In genomic region chr3:19765954-19766353, GRCh38 we compare ENCODE assay signal across 22 cellular contexts.
A peak's percentile ranks its signal among the peaks of the same experiment; 100 is the strongest.
DNase-seq lines count a peak whose midpoint lies in the region; ATAC-seq and TF ChIP-seq lines count a peak whose summit lies in the region.
"Had no signal": no experiment of that assay in that cellular context is flagged by ENCODE, and none has a peak within 500 bp of the region (broad histone marks: within the 10 kb centered on the region; RNA-seq: fewer than 3 reads in every experiment).

No MANE protein-coding gene starts in this region.

- H3K4me3 ChIP-seq in GM12865 (ENCODE audit: low read depth, low read length) (no peak overlapping the region), GM23338 (no peak overlapping the region), hepatocyte (no peak overlapping the region), tibial nerve (no peak overlapping the region)
- no peak overlapping the region for H3K4me3 ChIP-seq in effector memory CD4-positive, alpha-beta T cell (ENCODE audit: insufficient read depth, low read depth, low read length, poor library complexity, severe bottlenecking)
- H3K4me3 ChIP-seq: BLaER1 had no signal

- no peaks in the 10 kb centered on the region for H3K27me3 ChIP-seq in GM23338 (ENCODE audit: insufficient read depth)
- no peaks in the 10 kb centered on the region for H3K27me3 ChIP-seq in hepatocyte
- H3K27me3 ChIP-seq in effector memory CD4-positive, alpha-beta T cell (replicated peaks; ENCODE audit: control insufficient read depth, insufficient read depth, low read length, poor library complexity, severe bottlenecking) = no peaks in the 10 kb centered on the region
- H3K27me3 ChIP-seq in tibial nerve = no peaks in the 10 kb centered on the region
- H3K27me3 ChIP-seq: BE2C, BLaER1 had no signal

- H3K4me2 ChIP-seq in GM23338 (no peak overlapping the region), hepatocyte (peak overlapping the region; percentile 41)
- H3K4me2 ChIP-seq: BLaER1 had no signal

- no peaks in the 10 kb centered on the region for H3K9me3 Mint-ChIP-seq in GM23338
- H3K9me3 Mint-ChIP-seq: CD4-positive, alpha-beta memory T cell; CD8-positive, alpha-beta memory T cell had no signal

- H3K27ac ChIP-seq in GM23338 (ENCODE audit: low read depth) (no peak overlapping the region), hepatocyte (peak overlapping the region; percentile 21), tibial nerve (no peak overlapping the region)
- no peak overlapping the region for H3K27ac ChIP-seq in effector memory CD4-positive, alpha-beta T cell (ENCODE audit: insufficient read depth, low read length, poor library complexity, severe bottlenecking)
- H3K27ac ChIP-seq: BLaER1 had no signal

- no peak for TF ChIP-seq POLR2A in tibial nerve (IDR thresholded peaks at IDR 0.05)

- no peaks in the 10 kb centered on the region for H3F3A ChIP-seq in GM23338 (replicated peaks; ENCODE audit: low read depth)

- H3K79me2 ChIP-seq in GM23338 (replicated peaks; ENCODE audit: insufficient read depth) = no peaks in the 10 kb centered on the region
- H3K79me2 ChIP-seq in hepatocyte = no peaks in the 10 kb centered on the region

- no peaks in the 10 kb centered on the region for H3K9me3 ChIP-seq in hepatocyte (ENCODE audit: low read depth)
- H3K9me3 ChIP-seq in effector memory CD4-positive, alpha-beta T cell (ENCODE audit: control insufficient read depth, low read length) = no peaks in the 10 kb centered on the region
- H3K9me3 ChIP-seq in tibial nerve = no peaks in the 10 kb centered on the region
- H3K9me3 ChIP-seq: BE2C, BLaER1 had no signal

- H3K9me2 ChIP-seq in GM23338 (ENCODE audit: insufficient read depth) (no peaks in the 10 kb centered on the region), hepatocyte (replicated peaks; ENCODE audit: insufficient read depth) (no peaks in the 10 kb centered on the region)

- peak; percentile 20 for DNase-seq in GM12865 (ENCODE audit: low read depth)
- no peak for DNase-seq in GM23338 (ENCODE audit: low spot score)
- no peak for DNase-seq in hepatocyte (ENCODE audit: low spot score)
- DNase-seq in effector memory CD4-positive, alpha-beta T cell = no peak
- DNase-seq in tibial nerve (ENCODE audit: low spot score in 2 of 2) = no peak
- DNase-seq: 8988T; ACHN; BE2C; C1 segment of cervical spinal cord; CD4-positive, alpha-beta memory T cell; CD4-positive, CD25-positive, alpha-beta regulatory T cell; CD8-positive, alpha-beta memory T cell; COR-L47; DMS 273 treated with DMSO at 0.1 percent for 48 hours; DMS153; DMS53; DMS79; DND-41; EL; GDM1 had no signal

- TF ChIP-seq EP300 in tibial nerve (IDR thresholded peaks at IDR 0.05) = no peak

- H3K36me3 ChIP-seq in GM23338 (ENCODE audit: insufficient read depth) (no peaks in the 10 kb centered on the region), hepatocyte (replicated peaks; ENCODE audit: insufficient read depth, low read depth) (no peaks in the 10 kb centered on the region), tibial nerve (no peaks in the 10 kb centered on the region)
- H3K36me3 ChIP-seq in effector memory CD4-positive, alpha-beta T cell (ENCODE audit: control insufficient read depth, insufficient read depth, low read length) = no peaks in the 10 kb centered on the region
- H3K36me3 ChIP-seq: BE2C, BLaER1 had no signal

- no peaks in the 10 kb centered on the region for H3K4me1 ChIP-seq in GM23338 (ENCODE audit: insufficient read depth)
- H3K4me1 ChIP-seq in hepatocyte (ENCODE audit: insufficient read depth) = peaks cover 8% of the 10 kb centered on the region
- no peaks in the 10 kb centered on the region for H3K4me1 ChIP-seq in effector memory CD4-positive, alpha-beta T cell (ENCODE audit: control insufficient read depth, insufficient read depth, low read length, poor library complexity, severe bottlenecking)
- H3K4me1 ChIP-seq in tibial nerve = no peaks in the 10 kb centered on the region
- H3K4me1 ChIP-seq: BE2C, BLaER1 had no signal

- 61% methylated on average over 3 of the region's 3 CpGs for WGBS in hepatocyte (ENCODE audit: low lambda C conversion rate, missing lambda C conversion rate)
- WGBS in tibial nerve, 2 donors = 88 to 93% methylated on average over 3 of the region's 3 CpGs

- H3K27ac Mint-ChIP-seq in GM23338 = peak overlapping the region; percentile 8; the same call in 1 of the 2 replicates
- H3K27ac Mint-ChIP-seq: CD14-positive monocyte; CD4-positive, alpha-beta memory T cell; CD4-positive, CD25-positive, alpha-beta regulatory T cell; CD8-positive, alpha-beta memory T cell had no signal

- H4K20me1 ChIP-seq in GM23338 (replicated peaks; ENCODE audit: insufficient read depth) (no peaks in the 10 kb centered on the region), hepatocyte (ENCODE audit: insufficient read depth, poor library complexity, severe bottlenecking) (no peaks in the 10 kb centered on the region)
- H4K20me1 ChIP-seq: BLaER1 had no signal

- no peak overlapping the region for H3K4me3 Mint-ChIP-seq in GM23338
- H3K4me3 Mint-ChIP-seq: CD14-positive monocyte; CD4-positive, alpha-beta memory T cell; CD4-positive, CD25-positive, alpha-beta regulatory T cell; CD8-positive, alpha-beta memory T cell had no signal

- H2AFZ ChIP-seq in GM23338 (peak overlapping the region; percentile 57; the same call in 1 of the 2 replicates), hepatocyte (no peak overlapping the region)

- TF ChIP-seq CTCF in GM12865 (IDR thresholded peaks at IDR 0.05; ENCODE audit: insufficient read depth, low read depth, low read length, missing control alignments) = no peak
- TF ChIP-seq CTCF in GM23338 (conservative IDR thresholded peaks at IDR 0.05; ENCODE audit: low read depth in 2 of 2) = no peak
- TF ChIP-seq CTCF in hepatocyte (IDR thresholded peaks at IDR 0.05; ENCODE audit: poor library complexity) = no peak
- no peak for TF ChIP-seq CTCF in tibial nerve (IDR thresholded peaks at IDR 0.05)

- no peak for ATAC-seq in GM23338

- H3K27me3 Mint-ChIP-seq in GM23338 (ENCODE audit: insufficient read depth, low read depth, poor library complexity) = no peaks in the 10 kb centered on the region
- H3K27me3 Mint-ChIP-seq: CD4-positive, CD25-positive, alpha-beta regulatory T cell; CD8-positive, alpha-beta memory T cell had no signal

- no peaks in the 10 kb centered on the region for H3K36me3 Mint-ChIP-seq in GM23338 (ENCODE audit: low read depth)
- H3K36me3 Mint-ChIP-seq: CD14-positive monocyte; CD4-positive, alpha-beta memory T cell; CD4-positive, CD25-positive, alpha-beta regulatory T cell; CD8-positive, alpha-beta memory T cell had no signal

- peaks cover 17% of the 10 kb centered on the region for H3K4me1 Mint-ChIP-seq in GM23338
- H3K4me1 Mint-ChIP-seq: CD14-positive monocyte; CD4-positive, alpha-beta memory T cell; CD4-positive, CD25-positive, alpha-beta regulatory T cell; CD8-positive, alpha-beta memory T cell had no signal

TF ChIP-seq in GM23338, 12 proteins besides CTCF, POLR2A, EP300 and RAD21 (continues in another document):
- TF ChIP-seq POLR2AphosphoS5 (IDR thresholded peaks at IDR 0.05; ENCODE audit: low read depth) (no peak), EZH2phosphoT487 (IDR thresholded peaks at IDR 0.05; ENCODE audit: unreplicated experiment) (no peak)
